22 cellular contexts compared by ENCODE assay signal in genomic region chr1:215542301-215542700, GRCh38.
"Had no signal": no experiment of that assay in that cellular context is flagged by ENCODE, and none has a peak within 500 bp of the region (broad histone marks: within the 10 kb centered on the region; RNA-seq: fewer than 3 reads in every experiment).

No MANE protein-coding gene starts in this region.

- H3K4me3 ChIP-seq: SJCRH30 had no signal

- H3K36me3 ChIP-seq: SJCRH30 had no signal

- DNase-seq: KBM-7; MV-4-11; NCI-H1048; NCI-H1105; NCI-H1417; NCI-H1436 treated with DMSO at 0.1 percent for 48 hours; NCI-H1694; NCI-H187 treated with DMSO at 0.1 percent for 48 hours; NCI-H2029 treated with DMSO at 0.1 percent for 48 hours; NCI-H2171 treated with DMSO at 0.1 percent for 48 hours; NCI-H345; NCI-H446 treated with DMSO at 0.1 percent for 48 hours; NCI-H510A treated with DMSO at 0.1 percent for 48 hours; NCI-H526; NCI-H748 treated with DMSO at 0.1 percent for 48 hours; NK-92 treated with Interleukin-12 subunit alpha and Interleukin-12 subunit beta, amount 100 ng/mL, for 24 hours; PC-3; SHP77 treated with DMSO at 0.1 percent for 48 hours; SJCRH30 had no signal

- H3K27me3 ChIP-seq: SJCRH30 had no signal

- H3K4me1 ChIP-seq: SJCRH30 had no signal

- ATAC-seq: Panc1, PC-3, Right ventricle myocardium inferior, SK-N-SH treated with all-trans-retinoic acid at 6 μM for 48 hours had no signal

- H3K9me3 ChIP-seq: SJCRH30 had no signal

- H3K27ac ChIP-seq: SJCRH30 had no signal
